22 cellular contexts compared by ENCODE assay signal in the genomic region with DNA sequence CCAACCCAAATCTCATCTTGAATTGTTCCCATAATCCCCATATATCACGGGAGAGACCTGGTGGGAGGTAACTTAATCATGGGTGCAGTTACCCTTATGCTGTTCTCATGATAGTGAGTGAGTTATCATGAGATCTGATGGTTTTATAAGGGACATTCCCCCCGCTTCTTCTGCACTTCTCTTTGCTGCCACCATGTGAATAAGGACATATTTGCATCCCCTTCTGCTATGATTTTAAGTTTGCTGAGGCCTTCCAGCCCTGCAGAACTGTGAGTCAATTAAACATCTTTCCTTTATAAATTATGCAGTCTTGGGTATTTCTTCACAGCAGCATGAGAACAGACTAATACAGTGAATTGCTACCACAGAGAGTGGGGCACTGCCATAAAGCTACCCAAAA.
DNase-seq lines count a peak whose midpoint lies in the region; ATAC-seq and TF ChIP-seq lines count a peak whose summit lies in the region.
"Had no signal": no experiment of that assay in that cellular context is flagged by ENCODE, and none has a peak within 500 bp of the region (broad histone marks: within the 10 kb centered on the region; RNA-seq: fewer than 3 reads in every experiment).

No MANE protein-coding gene starts in this region.

- in situ Hi-C loops in GM13976 (cut with MboI; ENCODE audit: low sequenced_read_pairs, unreplicated experiment) (no loop called here), GM23248 (cut with MboI) (no loop called here)

- H3K4me2 ChIP-seq in GM23248 (ENCODE audit: unreplicated experiment): no peak overlapping the region
- H3K4me2 ChIP-seq: A549 had no signal

- peaks cover 10% of the 10 kb centered on the region; the same call in 1 of the 2 replicates for H3K4me1 Mint-ChIP-seq in HFFc6 (ENCODE audit: low read depth)
- H3K4me1 Mint-ChIP-seq in chondrocyte (ENCODE audit: low read depth): peaks cover 9% of the 10 kb centered on the region
- H3K4me1 Mint-ChIP-seq: activated naive CD4-positive, alpha-beta T cell treated with anti-CD3 and anti-CD28 coated beads, Interleukin-2, amount 50 U/mL, for 24 hours; neural crest cell had no signal

- no peaks in the 10 kb centered on the region for H3K36me3 ChIP-seq in GM23248 (ENCODE audit: low read depth)
- H3K36me3 ChIP-seq: BE2C, HAP-1, MG63, sigmoid colon had no signal

- 44 to 46% methylated on average over 2 of the region's 2 CpGs for WGBS in GM23248 (ENCODE audit: low coverage in 1 of 2, low lambda C conversion rate in 2 of 2, missing lambda C conversion rate in 2 of 2), 2 experiments

- no peaks in the 10 kb centered on the region; the same call in 1 of the 2 replicates for H3F3A ChIP-seq in GM23248 (ENCODE audit: insufficient read depth)

- no peak overlapping the region for H3K4me3 ChIP-seq in NB4 (ENCODE audit: low read depth, low read length)
- no peak overlapping the region for H3K4me3 ChIP-seq in GM23248
- H3K4me3 ChIP-seq: A549, HAP-1, lung, MG63, sigmoid colon had no signal

- H3K9me3 Mint-ChIP-seq in HFFc6 (no peaks in the 10 kb centered on the region), chondrocyte (ENCODE audit: low read depth) (peaks cover 14% of the 10 kb centered on the region)
- H3K9me3 Mint-ChIP-seq: activated naive CD4-positive, alpha-beta T cell treated with anti-CD3 and anti-CD28 coated beads, Interleukin-2, amount 50 U/mL, for 24 hours; neural crest cell had no signal

- H3K4me1 ChIP-seq in GM23248 (ENCODE audit: insufficient read depth): 0 out of 2 replicates have a peak, but pooled peaks cover 8% of the 10 kb centered on the region
- H3K4me1 ChIP-seq: A549, BE2C, sigmoid colon had no signal

- no peak overlapping the region for H3K27ac Mint-ChIP-seq in HFFc6
- H3K27ac Mint-ChIP-seq in chondrocyte (ENCODE audit: unreplicated experiment): no peak overlapping the region
- H3K27ac Mint-ChIP-seq: activated naive CD4-positive, alpha-beta T cell treated with anti-CD3 and anti-CD28 coated beads, Interleukin-2, amount 50 U/mL, for 24 hours had no signal

- H3K9me3 ChIP-seq in GM23248 (ENCODE audit: low read depth): no peaks in the 10 kb centered on the region
- H3K9me3 ChIP-seq: BE2C, HAP-1, MG63 had no signal

- H3K36me3 Mint-ChIP-seq in HFFc6 (ENCODE audit: low read depth): no peaks in the 10 kb centered on the region
- peaks cover 2% of the 10 kb centered on the region for H3K36me3 Mint-ChIP-seq in chondrocyte (ENCODE audit: low read depth)
- H3K36me3 Mint-ChIP-seq: activated naive CD4-positive, alpha-beta T cell treated with anti-CD3 and anti-CD28 coated beads, Interleukin-2, amount 50 U/mL, for 24 hours had no signal

- no peak overlapping the region for H3K27ac ChIP-seq in 22Rv1
- no peak overlapping the region for H3K27ac ChIP-seq in GM23248
- H3K27ac ChIP-seq: A549, sigmoid colon had no signal

- no peak for TF ChIP-seq POLR2A in NB4 (IDR thresholded peaks at IDR 0.05; ENCODE audit: extremely low read depth, insufficient read length)

- H4K20me1 ChIP-seq in GM23248 (ENCODE audit: insufficient read depth): no peaks in the 10 kb centered on the region

- H2AFZ ChIP-seq in GM23248: no peak overlapping the region

- H3K9me2 ChIP-seq in GM23248 (ENCODE audit: insufficient read depth): no peaks in the 10 kb centered on the region; the same call in none of the 2 replicates

- TF ChIP-seq CTCF in 22Rv1 (IDR thresholded peaks at IDR 0.05) (peak; percentile 25), HFFc6 (IDR thresholded peaks at IDR 0.05) (peak; percentile 35), NB4 (IDR thresholded peaks at IDR 0.05; ENCODE audit: low read depth, low read length) (peak; percentile 1), chondrocyte (IDR thresholded peaks at IDR 0.05) (peak; percentile 55), GM13976 (IDR thresholded peaks at IDR 0.05; ENCODE audit: borderline replicate concordance, control extremely low read depth, extremely low read depth, insufficient read depth, missing control alignments) (no peak)

- DNase-seq in HFFc6: no peak
- no peak for DNase-seq in NB4 (ENCODE audit: low read depth)
- no peak for DNase-seq in chondrocyte (ENCODE audit: low spot score)
- DNase-seq in GM13976 (ENCODE audit: low spot score): no peak
- DNase-seq in GM23248: no peak
- DNase-seq: BE2C; cerebellar nuclear complex; COR-L47; effector CD4-positive, alpha-beta T cell; MG63; NCI-H1436 treated with DMSO at 0.1 percent for 48 hours; NCI-H510A treated with DMSO at 0.1 percent for 48 hours; sigmoid colon had no signal

- H3K27me3 Mint-ChIP-seq in HFFc6 (ENCODE audit: insufficient read depth) (no peaks in the 10 kb centered on the region), chondrocyte (ENCODE audit: low read depth) (no peaks in the 10 kb centered on the region)
- H3K27me3 Mint-ChIP-seq: activated naive CD4-positive, alpha-beta T cell treated with anti-CD3 and anti-CD28 coated beads, Interleukin-2, amount 50 U/mL, for 24 hours had no signal

- H3K79me2 ChIP-seq in GM23248 (ENCODE audit: insufficient read depth): no peaks in the 10 kb centered on the region

- no peak overlapping the region for H3K9ac ChIP-seq in GM23248

- no peaks in the 10 kb centered on the region for H3K27me3 ChIP-seq in GM23248 (replicated peaks; ENCODE audit: insufficient read depth)
- H3K27me3 ChIP-seq: BE2C, MG63, sigmoid colon had no signal

- no peak for ATAC-seq in HG03045 (IDR thresholded peaks at IDR 0.05; ENCODE audit: unreplicated experiment)
- no peak for ATAC-seq in GM19455 (IDR thresholded peaks at IDR 0.05; ENCODE audit: unreplicated experiment)
- ATAC-seq: A549; activated CD4-positive, CD25-positive, alpha-beta regulatory T cell treated with anti-CD3 and anti-CD28 coated beads, Interleukin-2, amount 50 U/mL, for 24 hours had no signal

- H3K4me3 Mint-ChIP-seq in HFFc6: no peak overlapping the region
- no peak overlapping the region for H3K4me3 Mint-ChIP-seq in chondrocyte (ENCODE audit: unreplicated experiment)
- H3K4me3 Mint-ChIP-seq: activated naive CD4-positive, alpha-beta T cell treated with anti-CD3 and anti-CD28 coated beads, Interleukin-2, amount 50 U/mL, for 24 hours; neural crest cell had no signal
